18 cellular contexts compared by ENCODE assay signal in the genomic region with DNA sequence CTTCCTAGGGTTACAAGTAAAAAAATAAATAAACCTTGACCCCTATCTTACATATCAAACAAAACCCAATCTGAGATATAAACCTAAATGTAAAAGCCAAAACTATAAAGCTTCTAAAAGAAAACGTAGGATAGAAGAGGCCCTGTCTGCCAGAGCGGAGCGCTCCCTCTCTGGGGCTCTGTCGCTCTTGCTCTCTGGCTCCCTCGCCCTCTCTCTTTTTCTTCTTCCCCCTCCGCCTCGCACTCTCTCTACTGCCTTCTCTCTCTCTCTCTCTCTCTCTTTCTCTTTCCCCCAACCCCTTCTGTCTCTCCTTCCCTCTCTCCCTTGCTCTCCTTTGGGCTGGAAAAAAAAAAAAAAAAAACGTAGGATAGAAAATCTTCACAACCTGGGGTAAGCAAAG.
"Had no signal": no experiment of that assay in that cellular context is flagged by ENCODE, and none has a peak within 500 bp of the region (broad histone marks: within the 10 kb centered on the region; RNA-seq: fewer than 3 reads in every experiment).

No MANE protein-coding gene starts in this region.

- H3K9me3 ChIP-seq: mucosa of descending colon, ovary, thoracic aorta, transverse colon had no signal

- H3K36me3 Mint-ChIP-seq: natural killer cell treated with Interleukin-12 subunit alpha and Interleukin-12 subunit beta and Interleukin-15 and Interleukin-18, amount 100 ng/mL, for 72 hours had no signal

- H3K27ac ChIP-seq: coronary artery, foreskin keratinocyte, hepatocyte, neural progenitor cell, ovary, thoracic aorta, transverse colon had no signal

- H3K36me3 ChIP-seq: neural progenitor cell, ovary, thoracic aorta, transverse colon had no signal

- H3K4me2 ChIP-seq: hepatocyte, neural progenitor cell, smooth muscle cell had no signal

- H2AFZ ChIP-seq: hepatocyte, neural progenitor cell had no signal

- DNase-seq: effector CD4-positive, alpha-beta T cell; endodermal cell; foreskin keratinocyte; head of caudate nucleus; kidney glomerular epithelial cell; mucosa of descending colon; nucleus accumbens; ovary; right cardiac atrium; stimulated activated CD4-positive, alpha-beta T cell treated with anti-CD3 and anti-CD28 coated beads, Interleukin-2, amount 100 ng/mL, for 48 hours; stimulated activated naive CD8-positive, alpha-beta T cell treated with anti-CD3 and anti-CD28 coated beads, Interleukin-15, amount 100 ng/mL, for 72 hours; transverse colon had no signal

- H3K4me3 Mint-ChIP-seq: endodermal cell; natural killer cell treated with Interleukin-12 subunit alpha and Interleukin-12 subunit beta and Interleukin-15 and Interleukin-18, amount 100 ng/mL, for 72 hours; neural progenitor cell; stimulated activated naive CD8-positive, alpha-beta T cell treated with anti-CD3 and anti-CD28 coated beads, Interleukin-15, amount 100 ng/mL, for 72 hours had no signal

- H3K9me3 Mint-ChIP-seq: endodermal cell; natural killer cell treated with Interleukin-12 subunit alpha and Interleukin-12 subunit beta and Interleukin-15 and Interleukin-18, amount 100 ng/mL, for 72 hours; stimulated activated naive CD8-positive, alpha-beta T cell treated with anti-CD3 and anti-CD28 coated beads, Interleukin-15, amount 100 ng/mL, for 72 hours had no signal

- ATAC-seq: foreskin keratinocyte; mucosa of descending colon; natural killer cell treated with Interleukin-12 subunit alpha and Interleukin-12 subunit beta and Interleukin-15 and Interleukin-18, amount 100 ng/mL, for 72 hours; right cardiac atrium; stimulated activated naive CD8-positive, alpha-beta T cell treated with anti-CD3 and anti-CD28 coated beads, Interleukin-15, amount 100 ng/mL, for 72 hours had no signal

- H3K27me3 ChIP-seq: foreskin keratinocyte, hepatocyte, neural progenitor cell, ovary, transverse colon had no signal

- H3K27ac Mint-ChIP-seq: endodermal cell; natural killer cell treated with Interleukin-12 subunit alpha and Interleukin-12 subunit beta and Interleukin-15 and Interleukin-18, amount 100 ng/mL, for 72 hours; neural progenitor cell; stimulated activated naive CD8-positive, alpha-beta T cell treated with anti-CD3 and anti-CD28 coated beads, Interleukin-15, amount 100 ng/mL, for 72 hours had no signal

- H3K4me3 ChIP-seq: coronary artery, hepatocyte, mucosa of descending colon, neural progenitor cell, ovary, smooth muscle cell, thoracic aorta, transverse colon had no signal

- H3K27me3 Mint-ChIP-seq: natural killer cell treated with Interleukin-12 subunit alpha and Interleukin-12 subunit beta and Interleukin-15 and Interleukin-18, amount 100 ng/mL, for 72 hours; stimulated activated naive CD8-positive, alpha-beta T cell treated with anti-CD3 and anti-CD28 coated beads, Interleukin-15, amount 100 ng/mL, for 72 hours had no signal
